ENCODE assay signal across 26 cellular contexts in the genomic region with DNA sequence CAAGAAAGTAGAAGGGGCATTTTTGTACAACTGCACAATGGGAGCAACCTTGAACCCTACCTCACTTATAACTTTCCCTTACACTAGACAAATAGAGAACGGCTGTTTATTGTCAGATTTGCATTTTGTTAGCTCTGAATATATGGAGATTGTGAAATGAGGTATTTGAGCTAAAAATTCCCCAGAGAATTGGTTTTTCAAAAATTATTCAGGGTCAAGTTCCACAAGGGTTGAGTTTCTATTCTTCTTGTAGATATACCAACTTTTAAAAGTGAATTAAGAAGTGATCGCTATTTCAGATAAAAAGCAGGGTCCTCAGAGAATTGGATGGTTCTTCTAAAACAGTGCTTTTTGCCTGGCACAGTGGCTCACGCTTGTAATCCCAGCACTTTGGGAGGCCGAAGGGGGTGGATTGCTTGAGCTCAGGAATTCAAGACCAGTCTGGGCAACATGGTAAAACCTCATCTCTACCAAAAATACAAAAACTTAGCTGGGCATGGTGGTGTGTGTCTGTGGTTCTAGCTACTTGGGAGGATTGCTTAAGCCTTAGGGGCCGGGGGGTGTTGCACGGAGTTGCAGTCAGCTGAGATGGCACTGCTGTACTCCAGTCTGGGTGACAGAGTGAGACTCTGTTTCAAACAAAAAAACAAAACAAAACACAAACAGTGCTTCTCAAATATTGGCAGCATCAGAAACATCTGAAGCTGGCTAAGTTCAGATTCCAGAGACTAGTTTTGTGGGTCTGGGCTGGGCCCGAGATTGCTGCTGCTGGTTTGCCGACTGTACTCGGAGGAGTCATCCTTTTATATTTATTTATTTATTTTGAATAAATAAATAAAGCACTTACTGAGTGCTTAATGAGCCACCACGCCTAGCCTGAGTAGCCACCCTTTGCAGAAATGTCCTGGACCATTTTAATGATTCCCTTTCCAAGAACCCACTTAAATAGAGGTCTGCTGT. TPM values are rescaled to one million over a fixed set of nuclear protein-coding genes. Genes with fewer than 3 reads are reported as not detected.
DNase-seq lines count a peak whose midpoint lies in the region; ATAC-seq and TF ChIP-seq lines count a peak whose summit lies in the region.
"Had no signal": no experiment of that assay in that cellular context is flagged by ENCODE, and none has a peak within 500 bp of the region (broad histone marks: within the 10 kb centered on the region; RNA-seq: fewer than 3 reads in every experiment).

No MANE protein-coding gene starts in this region.

- no peak overlapping the region for H3K27ac ChIP-seq in naive thymus-derived CD4-positive, alpha-beta T cell (ENCODE audit: low read depth, low read length)
- H3K27ac ChIP-seq: parathyroid adenoma had no signal

- H3K27me3 Mint-ChIP-seq in naive thymus-derived CD4-positive, alpha-beta T cell = peaks cover 0 to 5% (median 0%) of the 10 kb centered on the region in 5 donors
- H3K27me3 Mint-ChIP-seq: activated CD8-positive, alpha-beta memory T cell treated with anti-CD3 and anti-CD28 coated beads, Interleukin-2, amount 10 ng/mL, durations not matched to agents 7 days and 5 days had no signal

- peaks cover 16 to 49% (median 39%) of the 10 kb centered on the region in 7 donors for H3K4me1 Mint-ChIP-seq in naive thymus-derived CD4-positive, alpha-beta T cell
- H3K4me1 Mint-ChIP-seq: activated CD8-positive, alpha-beta memory T cell treated with anti-CD3 and anti-CD28 coated beads, Interleukin-2, amount 10 ng/mL, durations not matched to agents 7 days and 5 days had no signal

- H3K9me3 ChIP-seq in naive thymus-derived CD4-positive, alpha-beta T cell (ENCODE audit: control insufficient read depth in 2 of 3, low read length in 3 of 3) = no peaks in the 10 kb centered on the region
- H3K9me3 ChIP-seq: heart left ventricle had no signal

- DNase-seq in AG10803 (ENCODE audit: low read depth) (peak; percentile 27), NB4 (ENCODE audit: low read depth) (peak; percentile 46), fibroblast of mammary gland (ENCODE audit: low read depth) (peak; percentile 66), pons (ENCODE audit: low spot score) (peak; percentile 29), putamen (ENCODE audit: low spot score) (no peak)
- no peak for DNase-seq in naive thymus-derived CD4-positive, alpha-beta T cell
- DNase-seq: activated CD4-positive, alpha-beta T cell treated with anti-CD3 and anti-CD28 coated beads, Interleukin-2, amount 50 U/mL, for 1 hour; activated CD8-positive, alpha-beta memory T cell treated with anti-CD3 and anti-CD28 coated beads, Interleukin-2, amount 10 ng/mL, durations not matched to agents 7 days and 5 days; activated naive CD4-positive, alpha-beta T cell treated with anti-CD3 and anti-CD28 coated beads, Interleukin-2, amount 10 ng/mL, durations not matched to agents 7 days and 5 days; aorta; central memory CD4-positive, alpha-beta T cell; dorsolateral prefrontal cortex; EL; H9; midbrain; NCI-H1048; NCI-H187 treated with DMSO at 0.1 percent for 48 hours; NCI-H526 treated with DMSO at 0.1 percent for 48 hours; RPMI8226 had no signal

- peaks cover 0 to 26% (median 0%) of the 10 kb centered on the region in 5 donors for H3K36me3 Mint-ChIP-seq in naive thymus-derived CD4-positive, alpha-beta T cell
- H3K36me3 Mint-ChIP-seq: activated naive CD4-positive, alpha-beta T cell treated with anti-CD3 and anti-CD28 coated beads, Interleukin-2, amount 10 ng/mL, durations not matched to agents 7 days and 5 days had no signal

- TF ChIP-seq CTCF in AG10803 (conservative IDR thresholded peaks at IDR 0.05; ENCODE audit: low read length) = no peak
- TF ChIP-seq CTCF in NB4 (IDR thresholded peaks at IDR 0.05; ENCODE audit: low read depth, low read length) = no peak
- no peak for TF ChIP-seq CTCF in fibroblast of mammary gland (conservative IDR thresholded peaks at IDR 0.05; ENCODE audit: control insufficient read depth, insufficient read depth, low read depth, low read length)

- TF ChIP-seq POLR2A in NB4 (IDR thresholded peaks at IDR 0.05; ENCODE audit: extremely low read depth, insufficient read length) = no peak

- H3K36me3 ChIP-seq in naive thymus-derived CD4-positive, alpha-beta T cell (ENCODE audit: control insufficient read depth in 2 of 3, insufficient read depth in 3 of 3, low read length in 3 of 3) = peaks cover 0 to 71% (median 0%) of the 10 kb centered on the region in 3 experiments

- H3K4me3 ChIP-seq in AG10803 (ENCODE audit: low read length) (no peak overlapping the region), NB4 (ENCODE audit: low read depth, low read length) (no peak overlapping the region), fibroblast of mammary gland (ENCODE audit: control insufficient read depth, low read depth, low read length) (no peak overlapping the region)
- no peak overlapping the region for H3K4me3 ChIP-seq in naive thymus-derived CD4-positive, alpha-beta T cell (ENCODE audit: low read length)
- H3K4me3 ChIP-seq: heart left ventricle had no signal

- intact Hi-C loops in naive thymus-derived CD4-positive, alpha-beta T cell (cut with micrococcal nuclease) = no loop called here

- H3K27ac Mint-ChIP-seq in naive thymus-derived CD4-positive, alpha-beta T cell = peak overlapping the region in 3 of 9 donors; percentile 34 to 57 (median 36)
- H3K27ac Mint-ChIP-seq: activated CD8-positive, alpha-beta memory T cell treated with anti-CD3 and anti-CD28 coated beads, Interleukin-2, amount 10 ng/mL, durations not matched to agents 7 days and 5 days; activated naive CD4-positive, alpha-beta T cell treated with anti-CD3 and anti-CD28 coated beads, Interleukin-2, amount 10 ng/mL, durations not matched to agents 7 days and 5 days; H9; T-helper 2 cell treated with Interferon-gamma antibody and Interleukin-4, amounts not matched to agents 5 μg/mL and 100 μg/mL, for 36 hours had no signal

- no peaks in the 10 kb centered on the region for H3K27me3 ChIP-seq in naive thymus-derived CD4-positive, alpha-beta T cell (ENCODE audit: control insufficient read depth in 2 of 2, insufficient read depth in 2 of 2, low read length in 2 of 2)
- H3K27me3 ChIP-seq: dorsolateral prefrontal cortex, heart left ventricle had no signal

- H3K4me3 Mint-ChIP-seq in naive thymus-derived CD4-positive, alpha-beta T cell = no peak overlapping the region
- H3K4me3 Mint-ChIP-seq: activated CD8-positive, alpha-beta memory T cell treated with anti-CD3 and anti-CD28 coated beads, Interleukin-2, amount 10 ng/mL, durations not matched to agents 7 days and 5 days; activated naive CD4-positive, alpha-beta T cell treated with anti-CD3 and anti-CD28 coated beads, Interleukin-2, amount 10 ng/mL, durations not matched to agents 7 days and 5 days; H9; nephron; T-helper 2 cell treated with Interferon-gamma antibody and Interleukin-4, amounts not matched to agents 5 μg/mL and 100 μg/mL, for 36 hours had no signal

- CTCF ChIA-PET in naive thymus-derived CD4-positive, alpha-beta T cell (lab: Charles Lee) = interaction anchor here (1.0 kb wide), 1 partner anchor 36 kb away, joined by 3 read pairs; no protein-coding TSS in a partner anchor

- H3K9me3 Mint-ChIP-seq in naive thymus-derived CD4-positive, alpha-beta T cell = no peaks in the 10 kb centered on the region
- H3K9me3 Mint-ChIP-seq: activated naive CD4-positive, alpha-beta T cell treated with anti-CD3 and anti-CD28 coated beads, Interleukin-2, amount 10 ng/mL, durations not matched to agents 7 days and 5 days; H9; nephron; T-helper 2 cell treated with Interferon-gamma antibody and Interleukin-4, amounts not matched to agents 5 μg/mL and 100 μg/mL, for 36 hours had no signal

- POLR2A ChIA-PET in naive thymus-derived CD4-positive, alpha-beta T cell (lab: Charles Lee) = interaction anchor here (1.7 kb wide), 1 partner anchor 11 kb away, joined by 6 read pairs; no protein-coding TSS in a partner anchor

- peaks cover 0 to 12% of the 10 kb centered on the region in 2 donors for H3K4me1 ChIP-seq in naive thymus-derived CD4-positive, alpha-beta T cell (ENCODE audit: control insufficient read depth in 2 of 2, insufficient read depth in 2 of 2, low read length in 2 of 2)
- H3K4me1 ChIP-seq: parathyroid adenoma had no signal

- ATAC-seq in HG03135 (IDR thresholded peaks at IDR 0.05; ENCODE audit: unreplicated experiment) (no peak), HG03521 (IDR thresholded peaks at IDR 0.05; ENCODE audit: unreplicated experiment) (no peak)
- ATAC-seq in naive thymus-derived CD4-positive, alpha-beta T cell = no peak
- ATAC-seq: activated CD8-positive, alpha-beta memory T cell treated with anti-CD3 and anti-CD28 coated beads, Interleukin-2, amount 10 ng/mL, durations not matched to agents 7 days and 5 days; sciatic nerve had no signal

RNA-seq across cellular contexts. Expression of gene PECAM1, which starts 50.9 kb away (rescaled TPM):
- 100 to 1,000 TPM in 1 of 5 experiments, 10 to 100 TPM in 4; 10.0 to 224 (median 60.1) TPM for total RNA-seq in naive thymus-derived CD4-positive, alpha-beta T cell
- 100 to 1,000 TPM in 1 of 2 donors, 10 to 100 TPM in 1; 91.1 to 180 TPM for polyA plus RNA-seq in naive thymus-derived CD4-positive, alpha-beta T cell

Comparison
In these comparisons a context has a peak if more than half of its experiments do, and no peak if none do; other contexts are left out.
1. DNase-seq: peak in AG10803 (single experiment), NB4 (single experiment), fibroblast of mammary gland (single experiment) and pons (single experiment); none in putamen (single experiment) and naive thymus-derived CD4-positive, alpha-beta T cell (0 of 9).